14 cellular contexts compared by ENCODE assay signal in genomic region chr3:69318410-69318809, GRCh38.
DNase-seq lines count a peak whose midpoint lies in the region; TF ChIP-seq lines count a peak whose summit lies in the region.
"Had no signal": no experiment of that assay in that cellular context is flagged by ENCODE, and none has a peak within 500 bp of the region (broad histone marks: within the 10 kb centered on the region; RNA-seq: fewer than 3 reads in every experiment).

No MANE protein-coding gene starts in this region.

- H3K9me2 ChIP-seq in OCI-LY1 (ENCODE audit: low read depth, low read length), result no peaks in the 10 kb centered on the region

- no peaks in the 10 kb centered on the region for H3K27me3 Mint-ChIP-seq in glutamatergic neuron (ENCODE audit: unreplicated experiment)
- H3K27me3 Mint-ChIP-seq: CD4-positive, alpha-beta memory T cell had no signal

- no peaks in the 10 kb centered on the region for H3K9me3 ChIP-seq in OCI-LY1 (ENCODE audit: low read length)
- H3K9me3 ChIP-seq: BLaER1 had no signal

- no peak overlapping the region for H3K4me3 Mint-ChIP-seq in glutamatergic neuron (ENCODE audit: unreplicated experiment)
- H3K4me3 Mint-ChIP-seq: CD14-positive monocyte; CD4-positive, alpha-beta memory T cell; H9 had no signal

- peaks cover 4% of the 10 kb centered on the region for H3K4me1 Mint-ChIP-seq in glutamatergic neuron (ENCODE audit: low read depth, unreplicated experiment)
- H3K4me1 Mint-ChIP-seq: CD4-positive, alpha-beta memory T cell had no signal

- H3K9ac ChIP-seq in OCI-LY1 (ENCODE audit: low read length), result no peak overlapping the region
- H3K9ac ChIP-seq: BLaER1 had no signal

- peaks cover 2% of the 10 kb centered on the region for H3K9me3 Mint-ChIP-seq in glutamatergic neuron (ENCODE audit: unreplicated experiment)
- H3K9me3 Mint-ChIP-seq: CD4-positive, alpha-beta memory T cell; H9 had no signal

- no peak overlapping the region for H3K4me3 ChIP-seq in OCI-LY1 (ENCODE audit: low read depth, low read length, poor library complexity, severe bottlenecking)
- H3K4me3 ChIP-seq: BLaER1 had no signal

- TF ChIP-seq CTCF in OCI-LY1 (IDR thresholded peaks at IDR 0.05; ENCODE audit: low read length), result no peak
- no peak for TF ChIP-seq CTCF in glutamatergic neuron (IDR thresholded peaks at IDR 0.05; ENCODE audit: partially characterized antibody, unreplicated experiment)

- H4K20me1 ChIP-seq in OCI-LY1 (ENCODE audit: insufficient read depth, low read length), result no peaks in the 10 kb centered on the region

- no peaks in the 10 kb centered on the region for H3F3A ChIP-seq in OCI-LY1 (ENCODE audit: insufficient read depth, low read length)

- no peak overlapping the region for H3K27ac Mint-ChIP-seq in glutamatergic neuron (ENCODE audit: unreplicated experiment)
- H3K27ac Mint-ChIP-seq: CD4-positive, alpha-beta memory T cell; H9 had no signal

- DNase-seq in hippocampal formation (lab: John Stamatoyannopoulos, UW) (no peak), glutamatergic neuron (no peak), NCI-H446 treated with DMSO at 0.1 percent for 48 hours (lab: John Stamatoyannopoulos, UW) (no peak)
- DNase-seq: CD4-positive, alpha-beta memory T cell; DMS153; DMS79; GF-D8; H9 had no signal

- no peaks in the 10 kb centered on the region for H3K36me3 ChIP-seq in OCI-LY1 (ENCODE audit: insufficient read depth, low read length)

- H3K79me2 ChIP-seq in OCI-LY1 (ENCODE audit: insufficient read depth, low read length), result no peaks in the 10 kb centered on the region

- no peak overlapping the region for H2AFZ ChIP-seq in OCI-LY1 (ENCODE audit: low read length)

- H3K36me3 Mint-ChIP-seq in glutamatergic neuron (ENCODE audit: unreplicated experiment), result no peaks in the 10 kb centered on the region
- H3K36me3 Mint-ChIP-seq: CD4-positive, alpha-beta memory T cell had no signal

- H3K4me2 ChIP-seq in OCI-LY1 (ENCODE audit: low read length), result no peak overlapping the region
- H3K4me2 ChIP-seq: BLaER1 had no signal

- no peaks in the 10 kb centered on the region for H3K27me3 ChIP-seq in OCI-LY1 (ENCODE audit: insufficient read depth, low read length)
- H3K27me3 ChIP-seq in layer of hippocampus (ENCODE audit: control insufficient read depth, insufficient read depth, low read length), result no peaks in the 10 kb centered on the region
- H3K27me3 ChIP-seq: BLaER1 had no signal

- peak overlapping the region; percentile 7 for H3K27ac ChIP-seq in OCI-LY1 (ENCODE audit: low read depth, low read length, poor library complexity, severe bottlenecking)
- H3K27ac ChIP-seq in cingulate gyrus (ENCODE audit: low read depth, low read length), result peak overlapping the region; percentile 99
- H3K27ac ChIP-seq in layer of hippocampus (ENCODE audit: low read depth, low read length), result peak overlapping the region; percentile 98
- H3K27ac ChIP-seq: BLaER1, HL-60 had no signal

- peaks cover 33% of the 10 kb centered on the region for H3K4me1 ChIP-seq in OCI-LY1 (ENCODE audit: insufficient read depth, low read length, severe bottlenecking)

Comparison
In these comparisons a context has a peak if more than half of its experiments do, and no peak if none do; other contexts are left out.
1. H3K27ac ChIP-seq: peak in every context shown above with its lines; median percentile 99 in cingulate gyrus; 98 in layer of hippocampus; 7 in OCI-LY1.